Comparison of ENCODE assay signal across 10 cellular contexts in genomic region chr6:146876271-146877151, GRCh38.
DNase-seq lines count a peak whose midpoint lies in the region; ATAC-seq and TF ChIP-seq lines count a peak whose summit lies in the region.
"Had no signal": no experiment of that assay in that cellular context is flagged by ENCODE, and none has a peak within 500 bp of the region (broad histone marks: within the 10 kb centered on the region; RNA-seq: fewer than 3 reads in every experiment).

No MANE protein-coding gene starts in this region.

- no peak for TF ChIP-seq CTCF in mesothelial cell of epicardium (IDR thresholded peaks at IDR 0.05; ENCODE audit: unreplicated experiment)

- ATAC-seq in HG03378 (IDR thresholded peaks at IDR 0.05; ENCODE audit: unreplicated experiment) (peak; percentile 75), HG03469 (IDR thresholded peaks at IDR 0.05; ENCODE audit: unreplicated experiment) (no peak)
- ATAC-seq: T-helper 17 cell had no signal

- no peak overlapping the region for H3K4me3 Mint-ChIP-seq in mesothelial cell of epicardium
- H3K4me3 Mint-ChIP-seq: T-helper 17 cell had no signal

- DNase-seq in Daoy (ENCODE audit: low read depth) (peak; percentile 54), UCSD-AML1 (lab: John Stamatoyannopoulos, UW; ENCODE audit: unreplicated experiment) (peak; percentile 73), mesothelial cell of epicardium (ENCODE audit: low spot score in 2 of 2, unreplicated experiment in 2 of 2) (no peak), NCI-H526 treated with DMSO at 0.1 percent for 48 hours (lab: John Stamatoyannopoulos, UW) (no peak)
- no peak for DNase-seq in activated effector memory CD4-positive, alpha-beta T cell treated with anti-CD3 and anti-CD28 coated beads, Interleukin-2, amount 50 U/mL, for 16 hours
- DNase-seq in stimulated activated CD4-positive, alpha-beta T cell treated with anti-CD3 and anti-CD28 coated beads, Interleukin-1b, Interleukin-23, amount 100 ng/mL, for 48 hours, result no peak
- DNase-seq: DND-41, T-helper 17 cell had no signal

- H3K27ac Mint-ChIP-seq in mesothelial cell of epicardium, result peak overlapping the region; percentile 48
- H3K27ac Mint-ChIP-seq: T-helper 17 cell had no signal

- no peaks in the 10 kb centered on the region for H3K36me3 Mint-ChIP-seq in mesothelial cell of epicardium

- no peaks in the 10 kb centered on the region for H3K27me3 Mint-ChIP-seq in mesothelial cell of epicardium (ENCODE audit: low read depth)

- peaks cover 49% of the 10 kb centered on the region for H3K4me1 Mint-ChIP-seq in mesothelial cell of epicardium

- no peaks in the 10 kb centered on the region for H3K9me3 Mint-ChIP-seq in mesothelial cell of epicardium

Comparison
In these comparisons a context has a peak if more than half of its experiments do, and no peak if none do; other contexts are left out.
1. DNase-seq: peak in Daoy (single experiment) and UCSD-AML1 (single experiment); none in mesothelial cell of epicardium (0 of 2), NCI-H526 treated with DMSO at 0.1 percent for 48 hours (single experiment), activated effector memory CD4-positive, alpha-beta T cell treated with anti-CD3 and anti-CD28 coated beads, Interleukin-2, amount 50 U/mL, for 16 hours (single experiment) and stimulated activated CD4-positive, alpha-beta T cell treated with anti-CD3 and anti-CD28 coated beads, Interleukin-1b, Interleukin-23, amount 100 ng/mL, for 48 hours (single experiment).